13 cellular contexts compared by ENCODE assay signal in genomic region chr5:151139015-151139414, GRCh38. TPM values are rescaled to one million over a fixed set of nuclear protein-coding genes. Genes with fewer than 3 reads are reported as not detected.
DNase-seq lines count a peak whose midpoint lies in the region; ATAC-seq and TF ChIP-seq lines count a peak whose summit lies in the region.
"Had no signal": no experiment of that assay in that cellular context is flagged by ENCODE, and none has a peak within 500 bp of the region (broad histone marks: within the 10 kb centered on the region; RNA-seq: fewer than 3 reads in every experiment).

No MANE protein-coding gene starts in this region.

- peaks cover 69% of the 10 kb centered on the region for H3K4me1 Mint-ChIP-seq in activated CD8-positive, alpha-beta memory T cell treated with anti-CD3 and anti-CD28 coated beads, Interleukin-2, amount 10 ng/mL, durations not matched to agents 7 days and 5 days
- H3K4me1 Mint-ChIP-seq in stimulated activated naive B cell treated with anti-CD40 and anti-IgM and Interleukin-4, amounts not matched to agents 10 μg/mL and 1 μg/mL and 100 μg/mL, for 72 hours: peaks cover 78 to 87% of the 10 kb centered on the region in 2 donors

- peak overlapping the region; percentile 70 for H3K27ac Mint-ChIP-seq in activated CD8-positive, alpha-beta memory T cell treated with anti-CD3 and anti-CD28 coated beads, Interleukin-2, amount 10 ng/mL, durations not matched to agents 7 days and 5 days
- peak overlapping the region; percentile 89 for H3K27ac Mint-ChIP-seq in stimulated activated naive B cell treated with anti-CD40 and anti-IgM and Interleukin-4, amounts not matched to agents 10 μg/mL and 1 μg/mL and 100 μg/mL, for 72 hours

- H3K27ac ChIP-seq in Peyer's patch (no peak overlapping the region), osteoblast (ENCODE audit: low read depth, low read length) (no peak overlapping the region)
- H3K27ac ChIP-seq: tibial nerve had no signal

- H3K36me3 Mint-ChIP-seq in activated CD8-positive, alpha-beta memory T cell treated with anti-CD3 and anti-CD28 coated beads, Interleukin-2, amount 10 ng/mL, durations not matched to agents 7 days and 5 days: peaks cover 73% of the 10 kb centered on the region
- peaks cover 63 to 86% of the 10 kb centered on the region in 2 donors for H3K36me3 Mint-ChIP-seq in stimulated activated naive B cell treated with anti-CD40 and anti-IgM and Interleukin-4, amounts not matched to agents 10 μg/mL and 1 μg/mL and 100 μg/mL, for 72 hours

- peaks cover 0 to 36% (median 22%) of the 10 kb centered on the region in 4 donors for H3K4me1 ChIP-seq in Peyer's patch
- peaks cover 6% of the 10 kb centered on the region for H3K4me1 ChIP-seq in osteoblast (ENCODE audit: insufficient read depth, low read length)

- TF ChIP-seq CTCF in Peyer's patch (IDR thresholded peaks at IDR 0.05) (no peak), osteoblast (IDR thresholded peaks at IDR 0.05; ENCODE audit: extremely low read depth, low read depth, low read length) (no peak)

- no peaks in the 10 kb centered on the region for H3K9me3 Mint-ChIP-seq in activated CD8-positive, alpha-beta memory T cell treated with anti-CD3 and anti-CD28 coated beads, Interleukin-2, amount 10 ng/mL, durations not matched to agents 7 days and 5 days (ENCODE audit: low read depth)
- no peaks in the 10 kb centered on the region for H3K9me3 Mint-ChIP-seq in stimulated activated naive B cell treated with anti-CD40 and anti-IgM and Interleukin-4, amounts not matched to agents 10 μg/mL and 1 μg/mL and 100 μg/mL, for 72 hours

- H3K36me3 ChIP-seq in Peyer's patch: peaks cover 0 to 54% (median 0%) of the 10 kb centered on the region in 3 donors
- peaks cover 84% of the 10 kb centered on the region for H3K36me3 ChIP-seq in osteoblast (ENCODE audit: insufficient read depth, low read length)

- H3K4me3 Mint-ChIP-seq in activated CD8-positive, alpha-beta memory T cell treated with anti-CD3 and anti-CD28 coated beads, Interleukin-2, amount 10 ng/mL, durations not matched to agents 7 days and 5 days: no peak overlapping the region
- no peak overlapping the region for H3K4me3 Mint-ChIP-seq in stimulated activated naive B cell treated with anti-CD40 and anti-IgM and Interleukin-4, amounts not matched to agents 10 μg/mL and 1 μg/mL and 100 μg/mL, for 72 hours

- H3K9me3 ChIP-seq in Peyer's patch: no peaks in the 10 kb centered on the region
- H3K9me3 ChIP-seq in osteoblast (ENCODE audit: low read depth, low read length): no peaks in the 10 kb centered on the region
- H3K9me3 ChIP-seq: tibial nerve had no signal

- H3K27me3 Mint-ChIP-seq in activated CD8-positive, alpha-beta memory T cell treated with anti-CD3 and anti-CD28 coated beads, Interleukin-2, amount 10 ng/mL, durations not matched to agents 7 days and 5 days: no peaks in the 10 kb centered on the region
- H3K27me3 Mint-ChIP-seq in stimulated activated naive B cell treated with anti-CD40 and anti-IgM and Interleukin-4, amounts not matched to agents 10 μg/mL and 1 μg/mL and 100 μg/mL, for 72 hours: no peaks in the 10 kb centered on the region

- H2AFZ ChIP-seq in osteoblast (ENCODE audit: low read length): no peak overlapping the region

- peaks cover 56% of the 10 kb centered on the region for H3K79me2 ChIP-seq in osteoblast (ENCODE audit: insufficient read depth, low read length)

- CTCF ChIA-PET in activated CD8-positive, alpha-beta memory T cell treated with anti-CD3 and anti-CD28 coated beads, Interleukin-2, amount 10 ng/mL, durations not matched to agents 7 days and 5 days (lab: Charles Lee): interaction anchor here (0.8 to 19.8 kb wide), 4 partner anchors 10 to 114 kb away, joined by 3 to 205 read pairs (median 22); partner anchors contain the start of gene GM2A

- H3K4me3 ChIP-seq in Peyer's patch (no peak overlapping the region), osteoblast (ENCODE audit: insufficient read depth, low read length) (no peak overlapping the region)
- H3K4me3 ChIP-seq: tibial nerve had no signal

- peaks cover 62% of the 10 kb centered on the region for H4K20me1 ChIP-seq in osteoblast (ENCODE audit: insufficient read depth, low read length)

- no peak for TF ChIP-seq POLR2A in Peyer's patch (IDR thresholded peaks at IDR 0.05)

- peak; percentile 35 for ATAC-seq in activated CD8-positive, alpha-beta memory T cell treated with anti-CD3 and anti-CD28 coated beads, Interleukin-2, amount 10 ng/mL, durations not matched to agents 7 days and 5 days
- ATAC-seq in stimulated activated naive B cell treated with anti-CD40 and anti-IgM and Interleukin-4, amounts not matched to agents 10 μg/mL and 1 μg/mL and 100 μg/mL, for 72 hours (replicated peaks): no peak
- ATAC-seq in HG02763 (IDR thresholded peaks at IDR 0.05; ENCODE audit: unreplicated experiment): no peak
- ATAC-seq: PC-3 had no signal

- H3K27me3 ChIP-seq in Peyer's patch: no peaks in the 10 kb centered on the region
- no peaks in the 10 kb centered on the region for H3K27me3 ChIP-seq in osteoblast (ENCODE audit: insufficient read depth, low read length)
- H3K27me3 ChIP-seq: tibial nerve had no signal

- no peak for DNase-seq in activated CD8-positive, alpha-beta memory T cell treated with anti-CD3 and anti-CD28 coated beads, Interleukin-2, amount 10 ng/mL, durations not matched to agents 7 days and 5 days
- DNase-seq in activated CD8-positive, alpha-beta memory T cell treated with anti-CD3 and anti-CD28 coated beads for 24 hours: no peak
- DNase-seq in NCI-H748 treated with DMSO at 0.1 percent for 48 hours (lab: John Stamatoyannopoulos, UW): peak; percentile 36
- DNase-seq in central memory CD4-positive, alpha-beta T cell: peak; percentile 53
- DNase-seq in stimulated activated naive B cell treated with anti-CD40 and anti-IgM and Interleukin-4, amounts not matched to agents 10 μg/mL and 1 μg/mL and 100 μg/mL, for 72 hours: no peak
- DNase-seq in Peyer's patch: no peak
- DNase-seq in osteoblast (ENCODE audit: insufficient read length, low spot score, missing footprints): no peak
- DNase-seq: DMS 273 treated with DMSO at 0.1 percent for 48 hours, NCI-H1436 treated with DMSO at 0.1 percent for 48 hours, nucleus accumbens, PC-3 had no signal

- no peak overlapping the region for H3K4me2 ChIP-seq in osteoblast (ENCODE audit: insufficient read depth, low read length)

RNA-seq across cellular contexts. Expression of gene ANXA6, which starts 18.6 kb away (rescaled TPM):
- total RNA-seq in activated CD8-positive, alpha-beta memory T cell treated with anti-CD3 and anti-CD28 coated beads, Interleukin-2, amount 10 ng/mL, durations not matched to agents 7 days and 5 days: 100 to 1,000 TPM; 623 to 640 TPM
- 100 to 1,000 TPM in 1 of 4 donors, 10 to 100 TPM in 3; 11.2 to 228 (median 30.1) TPM for total RNA-seq in Peyer's patch
- total RNA-seq in osteoblast: 343 and 353 TPM in 2 replicates

RNA-seq across cellular contexts. Expression of gene TNIP1, which starts 58.2 kb away (rescaled TPM):
- 100 to 1,000 TPM; 136 to 201 TPM for total RNA-seq in activated CD8-positive, alpha-beta memory T cell treated with anti-CD3 and anti-CD28 coated beads, Interleukin-2, amount 10 ng/mL, durations not matched to agents 7 days and 5 days
- total RNA-seq in Peyer's patch (100 to 1,000 TPM; 191 to 352 (median 266) TPM), osteoblast (66.3 and 85.8 TPM in 2 replicates)

Comparison
In these comparisons a context has a peak if more than half of its experiments do, and no peak if none do; other contexts are left out.
1. DNase-seq: peak in NCI-H748 treated with DMSO at 0.1 percent for 48 hours (single experiment) and central memory CD4-positive, alpha-beta T cell (single experiment); none in activated CD8-positive, alpha-beta memory T cell treated with anti-CD3 and anti-CD28 coated beads, Interleukin-2, amount 10 ng/mL, durations not matched to agents 7 days and 5 days (single experiment), activated CD8-positive, alpha-beta memory T cell treated with anti-CD3 and anti-CD28 coated beads for 24 hours (single experiment), stimulated activated naive B cell treated with anti-CD40 and anti-IgM and Interleukin-4, amounts not matched to agents 10 μg/mL and 1 μg/mL and 100 μg/mL, for 72 hours (single experiment), Peyer's patch (0 of 3) and osteoblast (single experiment).